In the genomic region with DNA sequence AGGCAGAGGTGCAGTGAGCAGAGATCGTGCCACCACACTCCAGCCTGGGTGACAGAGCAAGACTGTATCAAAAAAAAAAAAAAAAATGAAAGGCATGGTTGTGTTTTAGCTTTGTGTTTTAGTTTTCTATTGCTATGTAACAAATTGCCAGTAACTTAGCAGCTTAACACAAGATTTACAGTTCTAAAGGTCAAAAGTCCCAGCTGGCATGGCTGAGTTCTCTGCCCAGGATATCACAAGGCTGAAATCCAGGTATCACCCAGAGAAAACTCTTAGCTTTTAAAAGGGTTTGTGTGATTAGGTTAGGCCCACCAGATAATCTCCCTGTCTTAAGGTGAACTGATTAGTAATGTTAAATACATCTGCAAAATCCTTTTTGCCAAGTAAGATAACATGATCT, we compare ENCODE assay signal across 25 cellular contexts.
"Had no signal": no experiment of that assay in that cellular context is flagged by ENCODE, and none has a peak within 500 bp of the region (broad histone marks: within the 10 kb centered on the region; RNA-seq: fewer than 3 reads in every experiment).

No MANE protein-coding gene starts in this region.

- DNase-seq: activated CD4-positive, alpha-beta T cell treated with anti-CD3 and anti-CD28 coated beads for 48 hours; activated CD4-positive, alpha-beta T cell treated with anti-CD3 and anti-CD28 coated beads, Interleukin-2, amount 50 U/mL, for 1 hour; activated CD4-positive, alpha-beta T cell treated with anti-CD3 and anti-CD28 coated beads, Interleukin-2, amount 50 U/mL, for 48 hours; activated CD8-positive, alpha-beta memory T cell treated with anti-CD3 and anti-CD28 coated beads for 24 hours; activated CD8-positive, alpha-beta T cell treated with anti-CD3 and anti-CD28 coated beads for 36 hours; activated effector memory CD4-positive, alpha-beta T cell treated with Interleukin-2 at 50 U/mL for 16 hours; activated gamma-delta T cell treated with Interleukin-2 at 50 U/mL for 16 hours; activated naive CD4-positive, alpha-beta T cell treated with anti-CD3 and anti-CD28 coated beads, Interleukin-2, amount 50 U/mL, for 16 hours; activated naive CD4-positive, alpha-beta T cell treated with Interleukin-2 at 50 U/mL for 16 hours; activated T-cell treated with anti-CD3 and anti-CD28 coated beads, Interleukin-2, amount 50 U/mL, for 4 hours; amygdala; aorta; caudate nucleus; cortex of kidney; dermis blood vessel endothelial cell; effector CD4-positive, alpha-beta T cell; esophagus squamous epithelium; foreskin melanocyte; T-helper 2 cell had no signal

- H3K36me3 Mint-ChIP-seq: activated naive CD8-positive, alpha-beta T cell; WTC11 had no signal

- H3K4me3 Mint-ChIP-seq: activated CD8-positive, alpha-beta T cell treated with anti-CD3 and anti-CD28 coated beads for 36 hours; activated naive CD8-positive, alpha-beta T cell; activated T-cell treated with anti-CD3 and anti-CD28 coated beads, Interleukin-2, amount 50 U/mL, for 4 hours; activated T-helper 17 cell treated with anti-CD3 and anti-CD28 coated beads, Interleukin-2, amount 50 U/mL, for 72 hours; WTC11 had no signal

- H3K4me3 ChIP-seq: body of pancreas, esophagus squamous epithelium, gastroesophageal sphincter had no signal

- ATAC-seq: activated CD8-positive, alpha-beta T cell treated with anti-CD3 and anti-CD28 coated beads for 36 hours; activated T-cell treated with anti-CD3 and anti-CD28 coated beads, Interleukin-2, amount 50 U/mL, for 4 hours; activated T-helper 17 cell treated with anti-CD3 and anti-CD28 coated beads, Interleukin-2, amount 50 U/mL, for 72 hours; body of pancreas; gastroesophageal sphincter; WTC11 had no signal

- H3K9me3 Mint-ChIP-seq: activated CD8-positive, alpha-beta T cell treated with anti-CD3 and anti-CD28 coated beads for 36 hours; activated T-cell treated with anti-CD3 and anti-CD28 coated beads, Interleukin-2, amount 50 U/mL, for 4 hours; activated T-helper 17 cell treated with anti-CD3 and anti-CD28 coated beads, Interleukin-2, amount 50 U/mL, for 72 hours; WTC11 had no signal

- H3K4me1 ChIP-seq: esophagus squamous epithelium, gastroesophageal sphincter had no signal

- H3K4me1 Mint-ChIP-seq: activated T-helper 17 cell treated with anti-CD3 and anti-CD28 coated beads, Interleukin-2, amount 50 U/mL, for 72 hours; WTC11 had no signal

- H3K27me3 ChIP-seq: body of pancreas, esophagus squamous epithelium, gastroesophageal sphincter had no signal

- H3K27ac Mint-ChIP-seq: activated CD8-positive, alpha-beta T cell treated with anti-CD3 and anti-CD28 coated beads for 36 hours; activated naive CD8-positive, alpha-beta T cell; WTC11 had no signal

- H3K27ac ChIP-seq: body of pancreas, epithelial cell of prostate, esophagus squamous epithelium, gastroesophageal sphincter had no signal

- H3K36me3 ChIP-seq: esophagus squamous epithelium, gastroesophageal sphincter had no signal

- H3K9me3 ChIP-seq: body of pancreas, esophagus squamous epithelium, gastroesophageal sphincter had no signal
